8 cellular contexts compared by ENCODE assay signal in genomic region chr7:95784796-95785195, GRCh38.
"Had no signal": no experiment of that assay in that cellular context is flagged by ENCODE, and none has a peak within 500 bp of the region (broad histone marks: within the 10 kb centered on the region; RNA-seq: fewer than 3 reads in every experiment).

No MANE protein-coding gene starts in this region.

- ATAC-seq: HCT116, K562 had no signal

- H3K36me3 ChIP-seq: HAP-1 had no signal

- H3K9me3 ChIP-seq: HAP-1 had no signal

- H3K4me3 Mint-ChIP-seq: HFFc6 had no signal

- H3K27ac ChIP-seq: GM23248 had no signal

- H3K27ac Mint-ChIP-seq: HFFc6 had no signal

- H3K4me3 ChIP-seq: GM23248, HAP-1, K562 had no signal

- DNase-seq: GM23248, GOT3, H7, HFFc6, IMR-90 had no signal

- H3K4me1 ChIP-seq: HAP-1 had no signal
